In genomic region chr1:77978293-77978968, GRCh38 we compare ENCODE assay signal across 8 cellular contexts. TPM values are rescaled to one million over a fixed set of nuclear protein-coding genes. Genes with fewer than 3 reads are reported as not detected.
A peak's percentile ranks its signal among the peaks of the same experiment; 100 is the strongest.
DNase-seq lines count a peak whose midpoint lies in the region; ATAC-seq, FAIRE-seq and TF ChIP-seq lines count a peak whose summit lies in the region.

No MANE protein-coding gene starts in this region.

- H4K20me1 ChIP-seq in keratinocyte (ENCODE audit: control insufficient read depth, extremely low read depth, insufficient read depth, low read length): peaks cover 34% of the 10 kb centered on the region

- dilution Hi-C loops in keratinocyte (cut with MboI; ENCODE audit: extremely low pct_ligation_motif_present, low sequenced_read_pairs): no loop called here

- peaks cover 2% of the 10 kb centered on the region for H3K9me1 ChIP-seq in keratinocyte (ENCODE audit: control insufficient read depth, extremely low read depth, insufficient read depth, low read length)

- H3K27me3 ChIP-seq in keratinocyte (ENCODE audit: control insufficient read depth, extremely low read depth, insufficient read depth, low read length): no peaks in the 10 kb centered on the region

- H3K4me3 Mint-ChIP-seq in MCF 10A (ENCODE audit: unreplicated experiment): no peak overlapping the region

- TF ChIP-seq CTCF in MCF 10A (IDR thresholded peaks at IDR 0.05; ENCODE audit: unreplicated experiment): no peak
- TF ChIP-seq CTCF in keratinocyte (optimal IDR thresholded peaks at IDR 0.05 in 1 of 3, IDR thresholded peaks at IDR 0.05 in 1 of 3, conservative IDR thresholded peaks at IDR 0.05 in 1 of 3; ENCODE audit: extremely low read depth in 1 of 3, insufficient read depth in 2 of 3, low read length in 3 of 3): no peak

- POLR2A ChIA-PET in MCF 10A (lab: Yijun Ruan, JAX): interaction anchor here (0.7 to 9.6 kb wide), 41 partner anchors 9 to 644 kb away, joined by 3 to 598 read pairs (median 5); partner anchors contain the start of genes DNAJB4, IFI44L, MIGA1 and USP33

- no peaks in the 10 kb centered on the region for H3K27me3 Mint-ChIP-seq in MCF 10A (ENCODE audit: insufficient read depth, unreplicated experiment)

- peaks cover 4 to 8% of the 10 kb centered on the region in 2 experiments for H3K36me3 ChIP-seq in keratinocyte (ENCODE audit: control insufficient read depth in 2 of 2, extremely low read depth in 1 of 2, insufficient read depth in 2 of 2, low read length in 2 of 2)

- intact Hi-C loops in MCF 10A (cut with micrococcal nuclease): loop anchor here (5.0 to 10.0 kb wide), 3 partner anchors 114 to 221 kb away; partner anchors contain the start of gene USP33

- DNase-seq in A172 (ENCODE audit: low spot score): peak; percentile 81
- DNase-seq in NCI-H2107 (lab: John Stamatoyannopoulos, UW): peak; percentile 81
- peak; percentile 45 for DNase-seq in UCSD-AML1 (lab: John Stamatoyannopoulos, UW; ENCODE audit: unreplicated experiment)
- DNase-seq in MCF 10A (ENCODE audit: unreplicated experiment): peak; percentile 96
- DNase-seq in keratinocyte (ENCODE audit: low read depth, low spot score): peak; percentile 42
- DNase-seq in stimulated activated CD4-positive, alpha-beta T cell treated with anti-CD3 and anti-CD28 coated beads, Interleukin-15, amount 100 ng/mL, for 1 hour (ENCODE audit: low read depth in 1 of 2, low spot score in 1 of 2): peak; percentile 16 to 44

- H3K4me1 ChIP-seq in keratinocyte (ENCODE audit: control insufficient read depth, extremely low read depth, insufficient read depth, low read length): peaks cover 20% of the 10 kb centered on the region

- H3K27ac ChIP-seq in keratinocyte (ENCODE audit: control insufficient read depth, insufficient read depth, low read length): peak overlapping the region; percentile 100

- CTCF ChIA-PET in MCF 10A (lab: Yijun Ruan, JAX): interaction anchor here (0.6 to 5.8 kb wide), 15 partner anchors 12 to 315 kb away, joined by 3 to 70 read pairs (median 4); partner anchors contain the start of gene DNAJB4

- peaks cover 26% of the 10 kb centered on the region for H3K4me1 Mint-ChIP-seq in MCF 10A (ENCODE audit: insufficient read depth, unreplicated experiment)

- peaks cover 82% of the 10 kb centered on the region for H3K79me2 ChIP-seq in keratinocyte (ENCODE audit: control insufficient read depth, insufficient read depth, low read length)

- H3K9me3 Mint-ChIP-seq in MCF 10A (ENCODE audit: unreplicated experiment): no peaks in the 10 kb centered on the region

- BruUV-seq in MCF 10A (replicated peaks; lab: Mats Ljungman, UMichigan): TSS peak; percentile 67

- peaks cover 24% of the 10 kb centered on the region for H3K36me3 Mint-ChIP-seq in MCF 10A (ENCODE audit: insufficient read depth, unreplicated experiment)

- peak overlapping the region; percentile 90 for H3K4me2 ChIP-seq in keratinocyte (ENCODE audit: control insufficient read depth, extremely low read depth, insufficient read depth, low read depth, low read length)

- H3K9ac ChIP-seq in keratinocyte (ENCODE audit: control insufficient read depth, extremely low read depth, insufficient read depth, low read length): peak overlapping the region; percentile 100

- H3K9me3 ChIP-seq in keratinocyte (ENCODE audit: control insufficient read depth, low read depth, low read length): no peaks in the 10 kb centered on the region

- FAIRE-seq in keratinocyte (lab: Jason Lieb, UNC): peak; percentile 65

- no peak overlapping the region for H3K27ac Mint-ChIP-seq in MCF 10A (ENCODE audit: low read depth, unreplicated experiment)

- peak overlapping the region; percentile 55 to 93 (median 90) for H3K4me3 ChIP-seq in keratinocyte (ENCODE audit: control insufficient read depth in 2 of 3, extremely low read depth in 1 of 3, insufficient read depth in 2 of 3, low read depth in 1 of 3, low read length in 3 of 3)

- peak; percentile 69 for ATAC-seq in GM18861 (IDR thresholded peaks at IDR 0.05; ENCODE audit: unreplicated experiment)
- ATAC-seq in HG03064 (IDR thresholded peaks at IDR 0.05; ENCODE audit: low read depth, unreplicated experiment): peak; percentile 71

- peak overlapping the region; percentile 70 for H2AFZ ChIP-seq in keratinocyte (ENCODE audit: control insufficient read depth, low read length)

RNA-seq across cellular contexts. Expression of gene FUBP1, which starts 0.4 kb away (rescaled TPM):
- 75.0 and 75.9 TPM in 2 replicates for total RNA-seq in A172 (2014; rRNA removed; shearing (Covaris generic))
- total RNA-seq in MCF 10A (2022): 156 and 169 TPM in 2 replicates
- 97.2 to 137 TPM (median 112 TPM) in 3 replicates for polyA plus RNA-seq in keratinocyte
- polyA plus RNA-seq in keratinocyte (2011; ENCODE audit: low read depth): 72.1 TPM
- polyA plus RNA-seq in keratinocyte (2011; cell fraction: cytosol; rRNA removed): 52.4 and 67.8 TPM in 2 replicates
- polyA plus RNA-seq in keratinocyte (2011; cell fraction: nucleus; rRNA removed): 145 and 211 TPM in 2 replicates
- 70.7 and 95.3 TPM in 2 replicates for polyA plus RNA-seq in keratinocyte (2012; ENCODE audit: low replicate concordance)
- polyA minus RNA-seq in keratinocyte: 68.7 to 119 TPM (median 94.6 TPM) in 3 replicates
- polyA minus RNA-seq in keratinocyte (2011; cell fraction: cytosol; rRNA and poly(A)+ RNA removed): 60.6 TPM
- polyA minus RNA-seq in keratinocyte (2011; cell fraction: nucleus; rRNA and poly(A)+ RNA removed): 81.6 and 126 TPM in 2 replicates

RNA-seq across cellular contexts. Expression of gene DNAJB4, which starts 26.3 kb away (rescaled TPM):
- 39.7 and 44.5 TPM in 2 replicates for total RNA-seq in A172 (2014; rRNA removed; shearing (Covaris generic))
- total RNA-seq in MCF 10A (2022): 28.5 and 33.5 TPM in 2 replicates
- 17.3 to 30.9 TPM (median 27.5 TPM) in 3 replicates for polyA plus RNA-seq in keratinocyte
- 53.4 TPM for polyA plus RNA-seq in keratinocyte (2011; ENCODE audit: low read depth)
- 21.6 and 32.0 TPM in 2 replicates for polyA plus RNA-seq in keratinocyte (2011; cell fraction: cytosol; rRNA removed)
- 39.5 and 52.4 TPM in 2 replicates for polyA plus RNA-seq in keratinocyte (2011; cell fraction: nucleus; rRNA removed)
- 19.5 and 28.0 TPM in 2 replicates for polyA plus RNA-seq in keratinocyte (2012; ENCODE audit: low replicate concordance)
- polyA minus RNA-seq in keratinocyte: 1.9 to 16.2 TPM (median 12.6 TPM) in 3 replicates
- 20.0 TPM for polyA minus RNA-seq in keratinocyte (2011; cell fraction: cytosol; rRNA and poly(A)+ RNA removed)
- polyA minus RNA-seq in keratinocyte (2011; cell fraction: nucleus; rRNA and poly(A)+ RNA removed): 18.4 and 34.1 TPM in 2 replicates

Comparison
In these comparisons a context has a peak if more than half of its experiments do, and no peak if none do; other contexts are left out.
1. Peak in every context shown above with its lines: DNase-seq, ATAC-seq, H3K4me3 ChIP-seq and H3K27ac ChIP-seq.
2. DNase-seq: peak in every context shown above with its lines; median percentile 96 in MCF 10A; 81 in A172; 81 in NCI-H2107; 45 in UCSD-AML1; 42 in keratinocyte; 30 in stimulated activated CD4-positive, alpha-beta T cell treated with anti-CD3 and anti-CD28 coated beads, Interleukin-15, amount 100 ng/mL, for 1 hour.